8 cellular contexts compared by ENCODE assay signal in genomic region chr11:85810871-85811611, GRCh38. TPM values are rescaled to one million over a fixed set of nuclear protein-coding genes. Genes with fewer than 3 reads are reported as not detected.
A peak's percentile ranks its signal among the peaks of the same experiment; 100 is the strongest.
DNase-seq lines count a peak whose midpoint lies in the region; ATAC-seq and TF ChIP-seq lines count a peak whose summit lies in the region.

TSS of gene SYTL2 (minus strand) at chr11:85811141. CDS start at chr11:85757725, 53,416 bp downstream.

- peak within 1 kb of the TSS; percentile 80 to 95 for H3K4me3 ChIP-seq in duodenal mucosa (ENCODE audit: low read depth in 1 of 2, low read length in 2 of 2)
- H3K4me3 ChIP-seq in lung, result peak within 1 kb of the TSS; percentile 27

- no peaks in the 10 kb centered on the region for H3K9me3 Mint-ChIP-seq in activated CD4-positive, alpha-beta memory T cell treated with anti-CD3 and anti-CD28 coated beads, Interleukin-2, amount 10 ng/mL, durations not matched to agents 7 days and 5 days

- H3K27ac ChIP-seq in duodenal mucosa (ENCODE audit: low read depth, low read length) (peak within 1 kb of the TSS; percentile 70), lung (ENCODE audit: low read depth in 1 of 2, low read length in 1 of 2) (peak within 1 kb of the TSS in 1 of 2 donors; percentile 44)

- no peaks in the 10 kb centered on the region for H3K36me3 ChIP-seq in duodenal mucosa (ENCODE audit: control insufficient read depth in 1 of 2, insufficient read depth in 2 of 2, low read length in 2 of 2)
- no peaks in the 10 kb centered on the region for H3K36me3 ChIP-seq in lung (ENCODE audit: control insufficient read depth in 2 of 2, insufficient read depth in 2 of 2, low read length in 2 of 2)

- CTCF ChIA-PET in activated CD4-positive, alpha-beta memory T cell treated with anti-CD3 and anti-CD28 coated beads, Interleukin-2, amount 10 ng/mL, durations not matched to agents 7 days and 5 days (lab: Charles Lee), result interaction anchor here (1.3 to 3.6 kb wide), 3 partner anchors 13 to 26 kb away, joined by 3 to 11 read pairs (median 6); no protein-coding TSS in a partner anchor

- peak within 1 kb of the TSS; percentile 72 to 78 for H3K9ac ChIP-seq in duodenal mucosa (ENCODE audit: low read depth in 1 of 2, low read length in 2 of 2)

- DNase-seq in SHP77 (lab: John Stamatoyannopoulos, UW) (peak; percentile 19 to 65), SHP77 treated with DMSO at 0.1 percent for 48 hours (lab: John Stamatoyannopoulos, UW) (no peak), NCI-H2227 treated with DMSO at 0.1 percent for 48 hours (lab: John Stamatoyannopoulos, UW) (peak; percentile 51), lung (ENCODE audit: low spot score) (peak; percentile 77)
- peak; percentile 83 for DNase-seq in activated CD4-positive, alpha-beta memory T cell treated with anti-CD3 and anti-CD28 coated beads, Interleukin-2, amount 10 ng/mL, durations not matched to agents 7 days and 5 days
- DNase-seq in stimulated activated CD4-positive, alpha-beta T cell treated with anti-CD3 and anti-CD28 coated beads, Interleukin-4, amount 100 ng/mL, for 48 hours (ENCODE audit: low read depth in 2 of 2), result peak; percentile 56 to 65

- ATAC-seq in HG02970 (IDR thresholded peaks at IDR 0.05; ENCODE audit: low FRiP score, unreplicated experiment) (peak; percentile 78), lung (ENCODE audit: insufficient read depth, low FRiP score) (peak; percentile 97)

- H3K9me3 ChIP-seq in duodenal mucosa (ENCODE audit: control insufficient read depth in 1 of 2, low read length in 2 of 2) (no peaks in the 10 kb centered on the region), lung (ENCODE audit: control insufficient read depth in 2 of 2, insufficient read depth in 1 of 2, low read length in 1 of 2) (no peaks in the 10 kb centered on the region)

- H3K4me1 Mint-ChIP-seq in activated CD4-positive, alpha-beta memory T cell treated with anti-CD3 and anti-CD28 coated beads, Interleukin-2, amount 10 ng/mL, durations not matched to agents 7 days and 5 days, result peaks cover 46% of the 10 kb centered on the region

- peaks cover 7% of the 10 kb centered on the region for H3K27me3 Mint-ChIP-seq in activated CD4-positive, alpha-beta memory T cell treated with anti-CD3 and anti-CD28 coated beads, Interleukin-2, amount 10 ng/mL, durations not matched to agents 7 days and 5 days

- H3K4me1 ChIP-seq in duodenal mucosa (ENCODE audit: control insufficient read depth in 1 of 2, insufficient read depth in 2 of 2, low read length in 2 of 2), result peaks cover 35 to 40% of the 10 kb centered on the region in 2 donors
- peaks cover 0 to 6% of the 10 kb centered on the region in 2 donors for H3K4me1 ChIP-seq in lung (ENCODE audit: control insufficient read depth in 2 of 2, insufficient read depth in 2 of 2, low read length in 2 of 2)

- H3K27ac Mint-ChIP-seq in activated CD4-positive, alpha-beta memory T cell treated with anti-CD3 and anti-CD28 coated beads, Interleukin-2, amount 10 ng/mL, durations not matched to agents 7 days and 5 days, result peak within 1 kb of the TSS; percentile 47

- TF ChIP-seq CTCF in lung (IDR thresholded peaks at IDR 0.05; ENCODE audit: control extremely low read depth, extremely low read depth), result no peak

- H3K36me3 Mint-ChIP-seq in activated CD4-positive, alpha-beta memory T cell treated with anti-CD3 and anti-CD28 coated beads, Interleukin-2, amount 10 ng/mL, durations not matched to agents 7 days and 5 days (ENCODE audit: low read depth), result peaks cover 3% of the 10 kb centered on the region

- POLR2A ChIA-PET in activated CD4-positive, alpha-beta memory T cell treated with anti-CD3 and anti-CD28 coated beads, Interleukin-2, amount 10 ng/mL, durations not matched to agents 7 days and 5 days (lab: Charles Lee), result interaction anchor here (0.7 to 2.3 kb wide), 13 partner anchors 10 to 163 kb away, joined by 3 to 16 read pairs (median 5); partner anchors contain the start of genes CCDC83, CREBZF and TMEM126A

- no peaks in the 10 kb centered on the region for H3K27me3 ChIP-seq in duodenal mucosa (ENCODE audit: control insufficient read depth in 1 of 2, insufficient read depth in 2 of 2, low read length in 2 of 2)
- no peaks in the 10 kb centered on the region for H3K27me3 ChIP-seq in lung (ENCODE audit: control insufficient read depth, insufficient read depth)

- WGBS in lung, 2 donors, result 0 to 1% methylated on average over 37 to 72 of the region's 72 CpGs

- peak within 1 kb of the TSS; percentile 86 for H3K4me3 Mint-ChIP-seq in activated CD4-positive, alpha-beta memory T cell treated with anti-CD3 and anti-CD28 coated beads, Interleukin-2, amount 10 ng/mL, durations not matched to agents 7 days and 5 days

RNA-seq across cellular contexts. Expression of gene SYTL2, which starts in this region (rescaled TPM):
- total RNA-seq in activated CD4-positive, alpha-beta memory T cell treated with anti-CD3 and anti-CD28 coated beads, Interleukin-2, amount 10 ng/mL, durations not matched to agents 7 days and 5 days, result 10 to 100 TPM; 93.0 to 99.2 TPM
- 10 to 100 TPM; 22.8 to 39.0 TPM for total RNA-seq in lung
- 10 to 100 TPM in 1 of 2 donors, 1 to 10 TPM in 1; 6.7 to 10.3 TPM for polyA plus RNA-seq in lung
